1 cellular context compared by ENCODE assay signal in genomic region chr16:89921699-89922476, GRCh38.
TF ChIP-seq lines count a peak whose summit lies in the region.

No MANE protein-coding gene starts in this region.

TF ChIP-seq in HEK293, 187 proteins besides CTCF, POLR2A, EP300 and RAD21 (continued from another document and continues in another):
- TF ChIP-seq, protein P1, sequence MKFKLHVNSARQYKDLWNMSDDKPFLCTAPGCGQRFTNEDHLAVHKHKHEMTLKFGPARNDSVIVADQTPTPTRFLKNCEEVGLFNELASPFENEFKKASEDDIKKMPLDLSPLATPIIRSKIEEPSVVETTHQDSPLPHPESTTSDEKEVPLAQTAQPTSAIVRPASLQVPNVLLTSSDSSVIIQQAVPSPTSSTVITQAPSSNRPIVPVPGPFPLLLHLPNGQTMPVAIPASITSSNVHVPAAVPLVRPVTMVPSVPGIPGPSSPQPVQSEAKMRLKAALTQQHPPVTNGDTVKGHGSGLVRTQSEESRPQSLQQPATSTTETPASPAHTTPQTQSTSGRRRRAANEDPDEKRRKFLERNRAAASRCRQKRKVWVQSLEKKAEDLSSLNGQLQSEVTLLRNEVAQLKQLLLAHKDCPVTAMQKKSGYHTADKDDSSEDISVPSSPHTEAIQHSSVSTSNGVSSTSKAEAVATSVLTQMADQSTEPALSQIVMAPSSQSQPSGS (tag by site-specific recombination; IDR thresholded peaks at IDR 0.05; ENCODE audit: low read depth) = no peak
- TF ChIP-seq BCL11A (tag by site-specific recombination; IDR thresholded peaks at IDR 0.05; ENCODE audit: low read depth) (no peak), ZBTB7A (tag by site-specific recombination; IDR thresholded peaks at IDR 0.05; ENCODE audit: low read depth) (no peak), RBAK (tag by site-specific recombination; IDR thresholded peaks at IDR 0.05) (no peak), ZNF792 (tag by site-specific recombination; IDR thresholded peaks at IDR 0.05) (no peak), KLF9 (tag by site-specific recombination; IDR thresholded peaks at IDR 0.05; ENCODE audit: low read depth) (peak; percentile 41; the same call in 1 of the 2 replicates), ZNF623 (tag by site-specific recombination; IDR thresholded peaks at IDR 0.05) (no peak), ZNF404 (tag by site-specific recombination; IDR thresholded peaks at IDR 0.05) (no peak), ZBTB10 (tag by site-specific recombination; IDR thresholded peaks at IDR 0.05) (no peak), ZNF514 (tag by site-specific recombination; IDR thresholded peaks at IDR 0.05) (no peak), KLF16 (tag by site-specific recombination; IDR thresholded peaks at IDR 0.05) (0 out of 2 replicates have a peak, but pooled peaks have one; percentile 41), ZNF654 (tag by site-specific recombination; IDR thresholded peaks at IDR 0.05; ENCODE audit: low read depth) (no peak), ZNF521 (tag by site-specific recombination; IDR thresholded peaks at IDR 0.05) (no peak), TRIM28 (IDR thresholded peaks at IDR 0.05; ENCODE audit: borderline replicate concordance, low read length) (no peak), ZNF335 (tag by site-specific recombination; conservative IDR thresholded peaks at IDR 0.05) (no peak; the same call in 1 of the 2 replicates), ZNF548 (tag by site-specific recombination; IDR thresholded peaks at IDR 0.05) (no peak), BCL11B (tag by site-specific recombination; IDR thresholded peaks at IDR 0.05; ENCODE audit: low read depth) (no peak), ZNF626 (tag by site-specific recombination; IDR thresholded peaks at IDR 0.05) (no peak), ZNF488 (tag by site-specific recombination; IDR thresholded peaks at IDR 0.05) (no peak), ZNF707 (tag by site-specific recombination; IDR thresholded peaks at IDR 0.05) (no peak), ZNF394 (tag by site-specific recombination; IDR thresholded peaks at IDR 0.05; ENCODE audit: borderline replicate concordance) (no peak), ZNF311 (tag by site-specific recombination; IDR thresholded peaks at IDR 0.05; ENCODE audit: borderline replicate concordance) (no peak), ZNF302 (tag by site-specific recombination; IDR thresholded peaks at IDR 0.05; ENCODE audit: low read depth) (no peak), ZNF146 (tag by site-specific recombination; IDR thresholded peaks at IDR 0.05) (no peak), ZNF660 (tag by site-specific recombination; IDR thresholded peaks at IDR 0.05) (peak; percentile 59), ZNF830 (tag by site-specific recombination; IDR thresholded peaks at IDR 0.05; ENCODE audit: low read depth) (no peak), ZFP41 (tag by site-specific recombination; IDR thresholded peaks at IDR 0.05; ENCODE audit: borderline replicate concordance) (no peak), HOXD13 (CRISPR knock-in tag; IDR thresholded peaks at IDR 0.05; ENCODE audit: borderline replicate concordance) (no peak), ZNF513 (tag by site-specific recombination; IDR thresholded peaks at IDR 0.05) (no peak), ZNF433 (tag by site-specific recombination; IDR thresholded peaks at IDR 0.05; ENCODE audit: low read depth) (no peak), ZNF843 (tag by site-specific recombination; IDR thresholded peaks at IDR 0.05) (peak; percentile 14; the same call in 1 of the 2 replicates), YY2 (tag by site-specific recombination; IDR thresholded peaks at IDR 0.05) (0 out of 2 replicates have a peak, but pooled peaks have one; percentile 3), ZNF670 (tag by site-specific recombination; IDR thresholded peaks at IDR 0.05; ENCODE audit: low read depth) (no peak), ZNF239 (tag by site-specific recombination; IDR thresholded peaks at IDR 0.05) (no peak), SCRT2 (tag by site-specific recombination; IDR thresholded peaks at IDR 0.05) (no peak), HOXA7 (CRISPR knock-in tag; IDR thresholded peaks at IDR 0.05; ENCODE audit: borderline replicate concordance) (no peak)
- TF ChIP-seq, protein P2, sequence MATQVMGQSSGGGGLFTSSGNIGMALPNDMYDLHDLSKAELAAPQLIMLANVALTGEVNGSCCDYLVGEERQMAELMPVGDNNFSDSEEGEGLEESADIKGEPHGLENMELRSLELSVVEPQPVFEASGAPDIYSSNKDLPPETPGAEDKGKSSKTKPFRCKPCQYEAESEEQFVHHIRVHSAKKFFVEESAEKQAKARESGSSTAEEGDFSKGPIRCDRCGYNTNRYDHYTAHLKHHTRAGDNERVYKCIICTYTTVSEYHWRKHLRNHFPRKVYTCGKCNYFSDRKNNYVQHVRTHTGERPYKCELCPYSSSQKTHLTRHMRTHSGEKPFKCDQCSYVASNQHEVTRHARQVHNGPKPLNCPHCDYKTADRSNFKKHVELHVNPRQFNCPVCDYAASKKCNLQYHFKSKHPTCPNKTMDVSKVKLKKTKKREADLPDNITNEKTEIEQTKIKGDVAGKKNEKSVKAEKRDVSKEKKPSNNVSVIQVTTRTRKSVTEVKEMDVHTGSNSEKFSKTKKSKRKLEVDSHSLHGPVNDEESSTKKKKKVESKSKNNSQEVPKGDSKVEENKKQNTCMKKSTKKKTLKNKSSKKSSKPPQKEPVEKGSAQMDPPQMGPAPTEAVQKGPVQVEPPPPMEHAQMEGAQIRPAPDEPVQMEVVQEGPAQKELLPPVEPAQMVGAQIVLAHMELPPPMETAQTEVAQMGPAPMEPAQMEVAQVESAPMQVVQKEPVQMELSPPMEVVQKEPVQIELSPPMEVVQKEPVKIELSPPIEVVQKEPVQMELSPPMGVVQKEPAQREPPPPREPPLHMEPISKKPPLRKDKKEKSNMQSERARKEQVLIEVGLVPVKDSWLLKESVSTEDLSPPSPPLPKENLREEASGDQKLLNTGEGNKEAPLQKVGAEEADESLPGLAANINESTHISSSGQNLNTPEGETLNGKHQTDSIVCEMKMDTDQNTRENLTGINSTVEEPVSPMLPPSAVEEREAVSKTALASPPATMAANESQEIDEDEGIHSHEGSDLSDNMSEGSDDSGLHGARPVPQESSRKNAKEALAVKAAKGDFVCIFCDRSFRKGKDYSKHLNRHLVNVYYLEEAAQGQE (tag by site-specific recombination; IDR thresholded peaks at IDR 0.05) = no peak
- TF ChIP-seq, protein P3, sequence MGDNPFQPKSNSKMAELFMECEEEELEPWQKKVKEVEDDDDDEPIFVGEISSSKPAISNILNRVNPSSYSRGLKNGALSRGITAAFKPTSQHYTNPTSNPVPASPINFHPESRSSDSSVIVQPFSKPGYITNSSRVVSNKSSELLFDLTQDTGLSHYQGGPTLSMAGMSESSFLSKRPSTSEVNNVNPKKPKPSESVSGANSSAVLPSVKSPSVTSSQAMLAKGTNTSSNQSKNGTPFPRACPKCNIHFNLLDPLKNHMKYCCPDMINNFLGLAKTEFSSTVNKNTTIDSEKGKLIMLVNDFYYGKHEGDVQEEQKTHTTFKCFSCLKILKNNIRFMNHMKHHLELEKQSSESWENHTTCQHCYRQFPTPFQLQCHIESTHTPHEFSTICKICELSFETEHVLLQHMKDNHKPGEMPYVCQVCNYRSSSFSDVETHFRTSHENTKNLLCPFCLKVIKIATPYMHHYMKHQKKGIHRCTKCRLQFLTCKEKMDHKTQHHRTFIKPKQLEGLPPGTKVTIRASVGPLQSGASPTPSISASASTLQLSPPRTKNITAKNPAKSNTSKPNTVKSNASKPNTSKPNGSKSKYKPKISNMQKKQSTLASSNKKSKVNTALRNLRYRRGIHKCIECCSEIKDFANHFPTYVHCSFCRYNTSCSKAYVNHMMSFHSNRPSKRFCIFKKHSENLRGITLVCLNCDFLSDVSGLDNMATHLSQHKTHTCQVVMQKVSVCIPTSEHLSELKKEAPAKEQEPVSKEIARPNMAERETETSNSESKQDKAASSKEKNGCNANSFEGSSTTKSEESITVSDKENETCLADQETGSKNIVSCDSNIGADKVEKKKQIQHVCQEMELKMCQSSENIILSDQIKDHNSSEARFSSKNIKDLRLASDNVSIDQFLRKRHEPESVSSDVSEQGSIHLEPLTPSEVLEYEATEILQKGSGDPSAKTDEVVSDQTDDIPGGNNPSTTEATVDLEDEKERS (tag by site-specific recombination; IDR thresholded peaks at IDR 0.05) = no peak
- TF ChIP-seq, protein P4, sequence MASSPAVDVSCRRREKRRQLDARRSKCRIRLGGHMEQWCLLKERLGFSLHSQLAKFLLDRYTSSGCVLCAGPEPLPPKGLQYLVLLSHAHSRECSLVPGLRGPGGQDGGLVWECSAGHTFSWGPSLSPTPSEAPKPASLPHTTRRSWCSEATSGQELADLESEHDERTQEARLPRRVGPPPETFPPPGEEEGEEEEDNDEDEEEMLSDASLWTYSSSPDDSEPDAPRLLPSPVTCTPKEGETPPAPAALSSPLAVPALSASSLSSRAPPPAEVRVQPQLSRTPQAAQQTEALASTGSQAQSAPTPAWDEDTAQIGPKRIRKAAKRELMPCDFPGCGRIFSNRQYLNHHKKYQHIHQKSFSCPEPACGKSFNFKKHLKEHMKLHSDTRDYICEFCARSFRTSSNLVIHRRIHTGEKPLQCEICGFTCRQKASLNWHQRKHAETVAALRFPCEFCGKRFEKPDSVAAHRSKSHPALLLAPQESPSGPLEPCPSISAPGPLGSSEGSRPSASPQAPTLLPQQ (tag by site-specific recombination; IDR thresholded peaks at IDR 0.05) = peak; percentile 80
- TF ChIP-seq, protein P5, sequence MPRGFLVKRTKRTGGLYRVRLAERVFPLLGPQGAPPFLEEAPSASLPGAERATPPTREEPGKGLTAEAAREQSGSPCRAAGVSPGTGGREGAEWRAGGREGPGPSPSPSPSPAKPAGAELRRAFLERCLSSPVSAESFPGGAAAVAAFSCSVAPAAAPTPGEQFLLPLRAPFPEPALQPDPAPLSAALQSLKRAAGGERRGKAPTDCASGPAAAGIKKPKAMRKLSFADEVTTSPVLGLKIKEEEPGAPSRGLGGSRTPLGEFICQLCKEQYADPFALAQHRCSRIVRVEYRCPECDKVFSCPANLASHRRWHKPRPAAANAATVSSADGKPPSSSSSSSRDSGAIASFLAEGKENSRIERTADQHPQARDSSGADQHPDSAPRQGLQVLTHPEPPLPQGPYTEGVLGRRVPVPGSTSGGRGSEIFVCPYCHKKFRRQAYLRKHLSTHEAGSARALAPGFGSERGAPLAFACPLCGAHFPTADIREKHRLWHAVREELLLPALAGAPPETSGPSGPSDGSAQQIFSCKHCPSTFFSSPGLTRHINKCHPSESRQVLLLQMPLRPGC (tag by site-specific recombination; IDR thresholded peaks at IDR 0.05) = no peak
